ENCODE assay signal across 8 cellular contexts in genomic region chr7:39741942-39742623, GRCh38.
DNase-seq lines count a peak whose midpoint lies in the region; ATAC-seq lines count a peak whose summit lies in the region.

No MANE protein-coding gene starts in this region.

- ATAC-seq in left ventricle myocardium superior = peak; percentile 56

- intact Hi-C loops in left ventricle myocardium superior (cut with micrococcal nuclease) = no loop called here

- peak; percentile 21 for DNase-seq in activated gamma-delta T cell treated with Interleukin-2 at 50 U/mL for 16 hours
- DNase-seq in activated gamma-delta T cell (lab: John Stamatoyannopoulos, UW) = no peak
- DNase-seq in NCI-H146 (lab: John Stamatoyannopoulos, UW) = peak; percentile 41
- peak; percentile 26 for DNase-seq in activated T-cell treated with anti-CD3 and anti-CD28 coated beads for 1 hour (ENCODE audit: low read depth)
- peak; percentile 69 for DNase-seq in left ventricle myocardium superior
- DNase-seq in stimulated activated CD4-positive, alpha-beta T cell treated with anti-CD3 and anti-CD28 coated beads, Interleukin-4, amount 100 ng/mL, for 48 hours (ENCODE audit: low read depth in 2 of 2) = peak; percentile 38 to 48
- no peak for DNase-seq in NK-92 (lab: John Stamatoyannopoulos, UW; ENCODE audit: unreplicated experiment)
- no peak for DNase-seq in NCI-H187 treated with DMSO at 0.1 percent for 48 hours (lab: John Stamatoyannopoulos, UW)

Comparison
In these comparisons a context has a peak if more than half of its experiments do, and no peak if none do; other contexts are left out.
1. DNase-seq: peak in activated gamma-delta T cell treated with Interleukin-2 at 50 U/mL for 16 hours (single experiment), NCI-H146 (single experiment), activated T-cell treated with anti-CD3 and anti-CD28 coated beads for 1 hour (single experiment), left ventricle myocardium superior (single experiment) and stimulated activated CD4-positive, alpha-beta T cell treated with anti-CD3 and anti-CD28 coated beads, Interleukin-4, amount 100 ng/mL, for 48 hours (2 of 2); none in activated gamma-delta T cell (single experiment), NK-92 (single experiment) and NCI-H187 treated with DMSO at 0.1 percent for 48 hours (single experiment).